ENCODE assay signal across 17 cellular contexts in the genomic region with DNA sequence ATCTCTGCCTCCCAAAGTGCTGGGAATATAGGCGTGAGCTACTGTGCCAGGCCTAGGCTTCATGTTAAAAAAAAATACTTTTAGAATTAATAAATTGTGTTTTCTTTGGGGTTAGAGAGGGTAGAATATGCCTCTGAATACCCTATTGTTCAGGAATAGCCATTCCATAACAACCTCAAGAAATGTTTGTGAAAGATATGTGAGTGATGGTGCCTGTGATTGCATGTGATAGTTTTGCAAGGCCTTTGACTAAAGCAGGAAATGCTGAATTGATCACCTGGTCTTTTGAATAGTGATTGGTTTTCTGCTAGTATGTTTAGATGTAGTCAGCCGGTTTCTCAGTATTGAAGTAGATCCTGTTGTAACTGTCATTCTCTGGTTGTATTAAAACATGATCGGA.
DNase-seq lines count a peak whose midpoint lies in the region; ATAC-seq and TF ChIP-seq lines count a peak whose summit lies in the region.
"Had no signal": no experiment of that assay in that cellular context is flagged by ENCODE, and none has a peak within 500 bp of the region (broad histone marks: within the 10 kb centered on the region; RNA-seq: fewer than 3 reads in every experiment).

No MANE protein-coding gene starts in this region.

- no peak overlapping the region for H3K4me2 ChIP-seq in PC-3 (ENCODE audit: low read length)

- H3K9me3 ChIP-seq in PC-3 (ENCODE audit: low read length) = no peaks in the 10 kb centered on the region
- no peaks in the 10 kb centered on the region for H3K9me3 ChIP-seq in left lung

- CTCF ChIA-PET in PC-3 (lab: Charles Lee) = no interaction called here

- H3K4me3 ChIP-seq in PC-3 (ENCODE audit: low read length) (no peak overlapping the region), left lung (no peak overlapping the region)

- no peak for ATAC-seq in GM18502 (IDR thresholded peaks at IDR 0.05; ENCODE audit: poor library complexity, unreplicated experiment)
- ATAC-seq in PC-3 = no peak
- ATAC-seq in left lung = no peak
- ATAC-seq: HepG2 had no signal

- no peaks in the 10 kb centered on the region for H3F3A ChIP-seq in PC-3 (ENCODE audit: low read length, unreplicated experiment)

- H3K27me3 ChIP-seq in PC-3 (ENCODE audit: low read length) (no peaks in the 10 kb centered on the region), left lung (no peaks in the 10 kb centered on the region)

- H3K36me3 ChIP-seq in PC-3 (ENCODE audit: low read depth, low read length) (peaks cover 5% of the 10 kb centered on the region; the same call in 1 of the 2 replicates), left lung (peaks cover 0 to 4% of the 10 kb centered on the region in 2 donors)

- H3K4me1 Mint-ChIP-seq in activated CD4-positive, alpha-beta T cell treated with anti-CD3 and anti-CD28 coated beads, Interleukin-2, amount 10 ng/mL, durations not matched to agents 24 days and 14 days = peaks cover 11% of the 10 kb centered on the region

- TF ChIP-seq CTCF in PC-3 (conservative IDR thresholded peaks at IDR 0.05; ENCODE audit: low read depth, low read length) (no peak), left lung (IDR thresholded peaks at IDR 0.05) (no peak)

- intact Hi-C loops in activated CD4-positive, alpha-beta T cell treated with anti-CD3 and anti-CD28 coated beads, Interleukin-2, amount 10 ng/mL, durations not matched to agents 24 days and 14 days (cut with micrococcal nuclease) = no loop called here
- intact Hi-C loops in PC-3 (cut with micrococcal nuclease) (no loop called here), left lung (cut with DNase I) (no loop called here)

- H3K4me3 Mint-ChIP-seq in activated CD4-positive, alpha-beta T cell treated with anti-CD3 and anti-CD28 coated beads, Interleukin-2, amount 10 ng/mL, durations not matched to agents 24 days and 14 days = no peak overlapping the region
- H3K4me3 Mint-ChIP-seq: CD4-positive, alpha-beta memory T cell; H9 had no signal

- no peaks in the 10 kb centered on the region for H3K9me3 Mint-ChIP-seq in activated CD4-positive, alpha-beta T cell treated with anti-CD3 and anti-CD28 coated beads, Interleukin-2, amount 10 ng/mL, durations not matched to agents 24 days and 14 days
- H3K9me3 Mint-ChIP-seq: CD4-positive, alpha-beta memory T cell; H9 had no signal

- H2AFZ ChIP-seq in PC-3 (ENCODE audit: low read length) = no peak overlapping the region

- H3K9me2 ChIP-seq in PC-3 (replicated peaks; ENCODE audit: low read length) = no peaks in the 10 kb centered on the region

- H3K4me1 ChIP-seq in PC-3 (ENCODE audit: insufficient read depth, low read length) (no peaks in the 10 kb centered on the region), left lung (peaks cover 0 to 33% of the 10 kb centered on the region in 2 donors)

- peak; percentile 33 for DNase-seq in COLO829 (ENCODE audit: low spot score)
- peak; percentile 76 for DNase-seq in SK-MEL-5 (ENCODE audit: low read depth, low spot score)
- peak; percentile 79 for DNase-seq in foreskin melanocyte
- no peak for DNase-seq in activated CD4-positive, alpha-beta T cell treated with anti-CD3 and anti-CD28 coated beads, Interleukin-2, amount 10 ng/mL, durations not matched to agents 24 days and 14 days
- no peak for DNase-seq in PC-3
- no peak for DNase-seq in left lung
- DNase-seq: ACHN; C1 segment of cervical spinal cord; CD4-positive, alpha-beta memory T cell; COR-L47; DMS153; DMS79 treated with DMSO at 0.1 percent for 48 hours; GDM1; GOT3; H9 had no signal

- in situ Hi-C loops in SK-MEL-5 (cut with HindIII; ENCODE audit: low pct_unique_long_range_greater_than_20kb, low sequenced_read_pairs) = no loop called here

- H3K27ac ChIP-seq in PC-3 (ENCODE audit: low read length) = no peak overlapping the region
- no peak overlapping the region for H3K27ac ChIP-seq in left lung

- no peaks in the 10 kb centered on the region for H4K20me1 ChIP-seq in PC-3 (ENCODE audit: low read length)

- BruUV-seq in PC-3 (replicated peaks; lab: Mats Ljungman, UMichigan) = no TSS peak

- H3K36me3 Mint-ChIP-seq in activated CD4-positive, alpha-beta T cell treated with anti-CD3 and anti-CD28 coated beads, Interleukin-2, amount 10 ng/mL, durations not matched to agents 24 days and 14 days (ENCODE audit: low read depth) = peaks cover 23% of the 10 kb centered on the region

- H3K27ac Mint-ChIP-seq in activated CD4-positive, alpha-beta T cell treated with anti-CD3 and anti-CD28 coated beads, Interleukin-2, amount 10 ng/mL, durations not matched to agents 24 days and 14 days = no peak overlapping the region
- H3K27ac Mint-ChIP-seq: CD4-positive, alpha-beta memory T cell; H9 had no signal

- POLR2A ChIA-PET in PC-3 (lab: Charles Lee; ENCODE audit: unreplicated experiment) = no interaction called here

- no peaks in the 10 kb centered on the region for H3K79me2 ChIP-seq in PC-3 (ENCODE audit: low read length)

- no peak overlapping the region for H3K9ac ChIP-seq in PC-3 (ENCODE audit: low read length)

- H3K27me3 Mint-ChIP-seq in activated CD4-positive, alpha-beta T cell treated with anti-CD3 and anti-CD28 coated beads, Interleukin-2, amount 10 ng/mL, durations not matched to agents 24 days and 14 days = no peaks in the 10 kb centered on the region
- H3K27me3 Mint-ChIP-seq: CD4-positive, alpha-beta memory T cell had no signal

Comparison
In these comparisons a context has a peak if more than half of its experiments do, and no peak if none do; other contexts are left out.
1. DNase-seq: peak in COLO829 (single experiment), SK-MEL-5 (single experiment) and foreskin melanocyte (single experiment); none in activated CD4-positive, alpha-beta T cell treated with anti-CD3 and anti-CD28 coated beads, Interleukin-2, amount 10 ng/mL, durations not matched to agents 24 days and 14 days (single experiment), PC-3 (single experiment) and left lung (0 of 2).